8 cellular contexts compared by ENCODE assay signal in the genomic region with DNA sequence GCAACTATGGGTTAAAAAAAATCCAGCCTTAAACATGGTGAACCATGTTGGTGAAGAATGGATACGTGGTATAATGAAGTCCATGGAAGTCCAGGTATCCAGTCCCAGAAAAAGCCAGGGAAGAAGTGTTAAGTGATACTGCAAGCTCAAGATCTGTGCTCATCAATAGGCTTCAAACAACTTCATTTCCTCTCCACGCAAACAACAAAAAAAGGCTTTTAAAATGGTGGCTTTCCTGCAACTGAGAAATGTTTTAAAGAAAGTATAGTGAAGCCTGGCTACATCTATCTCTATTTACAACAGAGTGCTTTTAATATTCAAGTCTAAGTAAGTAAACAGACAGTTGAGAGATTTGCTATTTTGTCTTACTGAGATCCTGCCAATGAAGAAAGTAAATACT. TPM values are rescaled to one million over a fixed set of nuclear protein-coding genes. Genes with fewer than 3 reads are reported as not detected.
DNase-seq lines count a peak whose midpoint lies in the region; ATAC-seq and TF ChIP-seq lines count a peak whose summit lies in the region.

No MANE protein-coding gene starts in this region.

- H3K4me3 Mint-ChIP-seq in CD14-positive monocyte, result peak overlapping the region; percentile 80 to 85
- peak overlapping the region; percentile 76 for H3K4me3 Mint-ChIP-seq in dendritic cell treated with granulocyte-macrophage colony-stimulating factor and Interleukin-4, amounts not matched to agents 40 ng/mL and 50 ng/mL, for 4 days
- peak overlapping the region; percentile 74 to 93 (median 88) for H3K4me3 Mint-ChIP-seq in naive thymus-derived CD8-positive, alpha-beta T cell

- H3K9me3 Mint-ChIP-seq in CD14-positive monocyte, result peaks cover 0 to 3% (median 0%) of the 10 kb centered on the region in 7 donors
- no peaks in the 10 kb centered on the region for H3K9me3 Mint-ChIP-seq in dendritic cell treated with granulocyte-macrophage colony-stimulating factor and Interleukin-4, amounts not matched to agents 40 ng/mL and 50 ng/mL, for 4 days
- H3K9me3 Mint-ChIP-seq in naive thymus-derived CD8-positive, alpha-beta T cell, result no peaks in the 10 kb centered on the region

- H3K36me3 Mint-ChIP-seq in CD14-positive monocyte, result peaks cover 4 to 9% of the 10 kb centered on the region in 2 donors
- peaks cover 39% of the 10 kb centered on the region for H3K36me3 Mint-ChIP-seq in dendritic cell treated with granulocyte-macrophage colony-stimulating factor and Interleukin-4, amounts not matched to agents 40 ng/mL and 50 ng/mL, for 4 days (ENCODE audit: low read depth)
- H3K36me3 Mint-ChIP-seq in naive thymus-derived CD8-positive, alpha-beta T cell, result peaks cover 0 to 9% (median 3%) of the 10 kb centered on the region in 3 donors

- H3K27me3 Mint-ChIP-seq in CD14-positive monocyte (ENCODE audit: low read depth in 3 of 3), result peaks cover 0 to 2% (median 0%) of the 10 kb centered on the region in 3 donors
- H3K27me3 Mint-ChIP-seq in dendritic cell treated with granulocyte-macrophage colony-stimulating factor and Interleukin-4, amounts not matched to agents 40 ng/mL and 50 ng/mL, for 4 days, result no peaks in the 10 kb centered on the region
- H3K27me3 Mint-ChIP-seq in naive thymus-derived CD8-positive, alpha-beta T cell, result no peaks in the 10 kb centered on the region

- no peak for TF ChIP-seq CTCF in CD14-positive monocyte (IDR thresholded peaks at IDR 0.05)
- TF ChIP-seq CTCF in LNCaP clone FGC (IDR thresholded peaks at IDR 0.05; ENCODE audit: control insufficient read depth, extremely low read depth, insufficient read depth), result no peak

- intact Hi-C loops in CD14-positive monocyte (cut with micrococcal nuclease), result no loop called here
- intact Hi-C loops in dendritic cell treated with granulocyte-macrophage colony-stimulating factor and Interleukin-4, amounts not matched to agents 40 ng/mL and 50 ng/mL, for 4 days (cut with micrococcal nuclease), result loop anchor here (5.0 kb wide), 1 partner anchor 38 kb away; no protein-coding TSS in a partner anchor

- POLR2A ChIA-PET in naive thymus-derived CD8-positive, alpha-beta T cell (lab: Charles Lee), result interaction anchor here (1.1 to 1.2 kb wide), 2 partner anchors 11 to 12 kb away, joined by 3 read pairs; no protein-coding TSS in a partner anchor

- ATAC-seq in naive thymus-derived CD8-positive, alpha-beta T cell, result no peak
- no peak for ATAC-seq in HG03139 (IDR thresholded peaks at IDR 0.05; ENCODE audit: unreplicated experiment)

- DNase-seq in CD14-positive monocyte (ENCODE audit: low spot score) (no peak), LNCaP clone FGC (ENCODE audit: low read depth) (peak; percentile 38), kidney glomerular epithelial cell (lab: John Stamatoyannopoulos, UW) (no peak), NOMO-1 treated with DMSO at 0.1 percent for 48 hours (lab: John Stamatoyannopoulos, UW; ENCODE audit: unreplicated experiment) (no peak), islet precursor cell (no peak)
- peak in 3 of 10 donors; percentile 33 to 37 (median 35) for DNase-seq in naive thymus-derived CD8-positive, alpha-beta T cell

- H3K27ac Mint-ChIP-seq in CD14-positive monocyte, result peak overlapping the region in 6 of 7 donors; percentile 30 to 88 (median 67)
- peak overlapping the region; percentile 83 for H3K27ac Mint-ChIP-seq in dendritic cell treated with granulocyte-macrophage colony-stimulating factor and Interleukin-4, amounts not matched to agents 40 ng/mL and 50 ng/mL, for 4 days
- peak overlapping the region; percentile 85 to 96 (median 93) for H3K27ac Mint-ChIP-seq in naive thymus-derived CD8-positive, alpha-beta T cell

- peak overlapping the region; percentile 83 for H3K4me3 ChIP-seq in LNCaP clone FGC (ENCODE audit: low read depth, low read length)

- peaks cover 50% of the 10 kb centered on the region for H3K4me1 Mint-ChIP-seq in CD14-positive monocyte
- H3K4me1 Mint-ChIP-seq in dendritic cell treated with granulocyte-macrophage colony-stimulating factor and Interleukin-4, amounts not matched to agents 40 ng/mL and 50 ng/mL, for 4 days (ENCODE audit: low read depth), result peaks cover 42% of the 10 kb centered on the region
- peaks cover 21 to 71% (median 57%) of the 10 kb centered on the region in 4 donors for H3K4me1 Mint-ChIP-seq in naive thymus-derived CD8-positive, alpha-beta T cell

RNA-seq across cellular contexts. Expression of a gene that starts 1.6 kb away (rescaled TPM):
- 10 to 100 TPM; 15.2 to 16.0 TPM for polyA plus RNA-seq in CD14-positive monocyte
- 10 to 100 TPM; 74.1 to 75.0 TPM for total RNA-seq in naive thymus-derived CD8-positive, alpha-beta T cell
- 10 to 100 TPM; 15.7 to 26.3 (median 26.1) TPM for polyA plus RNA-seq in naive thymus-derived CD8-positive, alpha-beta T cell
